In the genomic region with DNA sequence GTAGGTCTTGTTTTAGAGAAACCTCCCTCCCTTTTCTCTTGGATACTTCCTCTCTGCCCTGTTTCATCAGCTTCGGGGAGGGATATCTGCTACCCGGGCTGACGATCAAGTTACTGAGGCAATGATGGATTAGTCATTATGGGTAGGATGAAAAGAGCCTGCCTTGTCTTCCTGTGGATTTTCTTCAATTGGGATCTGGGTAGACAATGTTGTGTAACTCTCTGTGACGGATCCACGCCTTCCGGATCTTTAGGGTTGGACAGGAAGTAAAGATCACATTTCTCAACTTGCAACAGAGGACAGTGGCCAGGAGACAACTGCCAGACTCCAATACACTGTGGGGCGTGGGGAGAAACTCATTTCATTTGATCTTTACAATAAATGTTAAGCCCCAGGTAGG, we compare ENCODE assay signal across 1 cellular context.
TF ChIP-seq lines count a peak whose summit lies in the region.

No MANE protein-coding gene starts in this region.

TF ChIP-seq in HepG2, 621 proteins besides CTCF, POLR2A, EP300 and RAD21 (continued from another document and continues in another):
- TF ChIP-seq, protein P1, sequence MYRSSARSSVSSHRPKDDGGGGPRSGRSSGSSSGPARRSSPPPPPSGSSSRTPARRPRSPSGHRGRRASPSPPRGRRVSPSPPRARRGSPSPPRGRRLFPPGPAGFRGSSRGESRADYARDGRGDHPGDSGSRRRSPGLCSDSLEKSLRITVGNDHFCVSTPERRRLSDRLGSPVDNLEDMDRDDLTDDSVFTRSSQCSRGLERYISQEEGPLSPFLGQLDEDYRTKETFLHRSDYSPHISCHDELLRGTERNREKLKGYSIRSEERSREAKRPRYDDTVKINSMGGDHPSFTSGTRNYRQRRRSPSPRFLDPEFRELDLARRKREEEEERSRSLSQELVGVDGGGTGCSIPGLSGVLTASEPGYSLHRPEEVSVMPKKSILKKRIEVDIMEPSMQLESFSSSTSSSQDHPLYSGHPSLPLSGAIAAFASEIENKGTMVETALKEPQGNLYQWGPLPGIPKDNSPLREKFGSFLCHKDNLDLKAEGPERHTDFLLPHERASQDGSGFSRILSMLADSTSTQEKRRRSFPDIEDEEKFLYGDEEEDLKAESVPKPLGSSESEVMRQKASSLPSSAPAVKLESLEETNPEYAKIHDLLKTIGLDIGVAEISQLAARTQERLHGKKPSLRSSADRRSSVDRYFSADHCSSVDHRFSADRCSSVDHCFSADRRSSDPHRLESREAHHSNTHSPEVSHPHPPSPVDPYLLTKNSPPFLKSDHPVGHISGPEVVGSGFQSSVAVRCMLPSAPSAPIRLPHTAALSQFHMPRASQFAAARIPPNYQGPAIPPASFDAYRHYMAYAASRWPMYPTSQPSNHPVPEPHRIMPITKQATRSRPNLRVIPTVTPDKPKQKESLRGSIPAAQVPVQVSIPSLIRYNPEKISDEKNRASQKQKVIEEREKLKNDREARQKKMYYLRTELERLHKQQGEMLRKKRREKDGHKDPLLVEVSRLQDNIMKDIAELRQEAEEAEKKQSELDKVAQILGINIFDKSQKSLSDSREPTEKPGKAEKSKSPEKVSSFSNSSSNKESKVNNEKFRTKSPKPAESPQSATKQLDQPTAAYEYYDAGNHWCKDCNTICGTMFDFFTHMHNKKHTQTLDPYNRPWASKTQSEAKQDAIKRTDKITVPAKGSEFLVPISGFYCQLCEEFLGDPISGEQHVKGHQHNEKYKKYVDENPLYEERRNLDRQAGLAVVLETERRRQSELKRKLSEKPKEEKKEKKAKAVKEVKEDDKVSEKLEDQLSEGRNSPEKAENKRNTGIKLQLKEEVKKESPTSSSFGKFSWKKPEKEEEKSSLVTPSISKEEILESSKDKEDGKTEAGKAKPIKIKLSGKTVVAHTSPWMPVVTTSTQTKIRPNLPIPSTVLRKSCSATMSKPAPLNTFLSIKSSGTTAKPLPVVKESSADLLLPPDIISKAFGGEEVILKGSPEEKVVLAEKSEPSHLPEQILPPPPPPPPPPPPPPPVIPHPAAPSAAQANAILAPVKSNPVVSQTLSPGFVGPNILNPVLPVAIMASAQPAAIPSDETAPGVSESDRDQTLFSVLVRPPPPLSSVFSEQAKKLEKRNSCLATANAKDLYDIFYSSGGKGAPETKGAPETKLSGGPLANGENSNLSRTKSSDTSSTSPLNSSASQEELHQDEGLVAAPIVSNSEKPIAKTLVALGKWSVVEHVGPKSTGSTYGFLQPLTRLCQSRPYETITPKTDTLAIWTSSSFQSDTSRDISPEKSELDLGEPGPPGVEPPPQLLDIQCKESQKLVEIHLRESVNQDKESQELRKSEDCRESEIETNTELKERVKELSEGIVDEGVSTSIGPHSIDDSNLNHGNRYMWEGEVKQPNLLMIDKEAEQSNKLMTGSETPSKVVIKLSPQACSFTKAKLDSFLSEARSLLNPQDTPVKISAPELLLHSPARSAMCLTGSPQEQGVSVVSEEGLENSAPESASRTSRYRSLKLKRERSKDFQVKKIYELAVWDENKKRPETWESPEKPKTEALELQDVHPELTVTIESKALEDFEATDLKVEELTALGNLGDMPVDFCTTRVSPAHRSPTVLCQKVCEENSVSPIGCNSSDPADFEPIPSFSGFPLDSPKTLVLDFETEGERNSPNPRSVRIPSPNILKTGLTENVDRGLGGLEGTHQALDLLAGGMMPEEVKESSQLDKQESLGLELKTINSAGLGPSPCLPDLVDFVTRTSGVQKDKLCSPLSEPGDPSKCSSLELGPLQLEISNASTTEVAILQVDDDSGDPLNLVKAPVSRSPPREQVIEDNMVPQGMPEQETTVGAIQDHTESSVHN (CRISPR knock-in tag; IDR thresholded peaks at IDR 0.05): no peak
- TF ChIP-seq ZBTB3 (CRISPR knock-in tag; IDR thresholded peaks at IDR 0.05; ENCODE audit: borderline replicate concordance, low read depth) (no peak), ZNF709 (CRISPR knock-in tag; IDR thresholded peaks at IDR 0.05) (no peak), FOXP1 (IDR thresholded peaks at IDR 0.05) (no peak), FOXP1 (CRISPR knock-in tag; IDR thresholded peaks at IDR 0.05) (peak; percentile 15; the same call in 1 of the 2 replicates), AGO2 (optimal IDR thresholded peaks at IDR 0.05; ENCODE audit: low read depth, low read length) (no peak), ETV6 (CRISPR knock-in tag; conservative IDR thresholded peaks at IDR 0.05) (no peak), GTF3A (CRISPR knock-in tag; conservative IDR thresholded peaks at IDR 0.05) (no peak), PPARG (CRISPR knock-in tag; conservative IDR thresholded peaks at IDR 0.05) (no peak), YEATS2 (CRISPR knock-in tag; IDR thresholded peaks at IDR 0.05; ENCODE audit: borderline replicate concordance) (peak; percentile 58; the same call in 1 of the 2 replicates), FOXA1 (IDR thresholded peaks at IDR 0.05) (no peak), FOXA1 (CRISPR knock-in tag; IDR thresholded peaks at IDR 0.05) (peak; percentile 19; the same call in 1 of the 2 replicates), TOE1 (CRISPR knock-in tag; IDR thresholded peaks at IDR 0.05) (no peak), PHB2 (IDR thresholded peaks at IDR 0.05; ENCODE audit: partially characterized antibody) (no peak), TBX3 (IDR thresholded peaks at IDR 0.05; ENCODE audit: borderline replicate concordance) (no peak), ZKSCAN5 (CRISPR knock-in tag; IDR thresholded peaks at IDR 0.05) (no peak), SMARCE1 (IDR thresholded peaks at IDR 0.05; ENCODE audit: borderline replicate concordance) (no peak), CREB1 (IDR thresholded peaks at IDR 0.05) (no peak), CREB1 (CRISPR knock-in tag; IDR thresholded peaks at IDR 0.05) (peak; percentile 68; the same call in 1 of the 2 replicates), KDM1A (CRISPR knock-in tag; IDR thresholded peaks at IDR 0.05) (no peak), SATB2 (CRISPR knock-in tag; IDR thresholded peaks at IDR 0.05) (no peak), ZFP90 (CRISPR knock-in tag; IDR thresholded peaks at IDR 0.05; ENCODE audit: borderline replicate concordance) (no peak), ZFP82 (CRISPR knock-in tag; IDR thresholded peaks at IDR 0.05; ENCODE audit: borderline replicate concordance) (no peak), HOXA5 (CRISPR knock-in tag; IDR thresholded peaks at IDR 0.05) (no peak), ZNF598 (CRISPR knock-in tag; IDR thresholded peaks at IDR 0.05; ENCODE audit: borderline replicate concordance) (no peak), NPAS2 (CRISPR knock-in tag; IDR thresholded peaks at IDR 0.05; ENCODE audit: borderline replicate concordance) (no peak), ZNF10 (CRISPR knock-in tag; IDR thresholded peaks at IDR 0.05; ENCODE audit: borderline replicate concordance, low read depth) (no peak), PCBP2 (optimal IDR thresholded peaks at IDR 0.05; ENCODE audit: low read depth, low read length, poor library complexity, severe bottlenecking) (no peak), SOX5 (CRISPR knock-in tag; IDR thresholded peaks at IDR 0.05; ENCODE audit: borderline replicate concordance) (peak; percentile 30; the same call in 1 of the 2 replicates), ZNF550 (CRISPR knock-in tag; IDR thresholded peaks at IDR 0.05; ENCODE audit: borderline replicate concordance) (no peak), ZNF563 (CRISPR knock-in tag; IDR thresholded peaks at IDR 0.05) (no peak), GFI1 (CRISPR knock-in tag; IDR thresholded peaks at IDR 0.05; ENCODE audit: borderline replicate concordance) (no peak), PHF8 (CRISPR knock-in tag; IDR thresholded peaks at IDR 0.05) (no peak), FOXK2 (IDR thresholded peaks at IDR 0.05) (no peak), PHF21A (CRISPR knock-in tag; IDR thresholded peaks at IDR 0.05) (peak; percentile 59; the same call in 1 of the 2 replicates), BCL6 (CRISPR knock-in tag; IDR thresholded peaks at IDR 0.05) (0 out of 2 replicates have a peak, but pooled peaks have one; percentile 15), NFATC3 (CRISPR knock-in tag; IDR thresholded peaks at IDR 0.05) (no peak), SETDB1 (CRISPR knock-in tag; IDR thresholded peaks at IDR 0.05; ENCODE audit: borderline replicate concordance) (no peak), SNRNP70 (IDR thresholded peaks at IDR 0.05; ENCODE audit: low read depth, low read length) (no peak), REL (CRISPR knock-in tag; conservative IDR thresholded peaks at IDR 0.05) (no peak), ZNF737 (CRISPR knock-in tag; IDR thresholded peaks at IDR 0.05; ENCODE audit: borderline replicate concordance) (no peak), HMG20B (CRISPR knock-in tag; conservative IDR thresholded peaks at IDR 0.05) (no peak)
- TF ChIP-seq, protein P2, sequence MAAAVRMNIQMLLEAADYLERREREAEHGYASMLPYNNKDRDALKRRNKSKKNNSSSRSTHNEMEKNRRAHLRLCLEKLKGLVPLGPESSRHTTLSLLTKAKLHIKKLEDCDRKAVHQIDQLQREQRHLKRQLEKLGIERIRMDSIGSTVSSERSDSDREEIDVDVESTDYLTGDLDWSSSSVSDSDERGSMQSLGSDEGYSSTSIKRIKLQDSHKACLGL (CRISPR knock-in tag; IDR thresholded peaks at IDR 0.05): no peak
- TF ChIP-seq, protein P3, sequence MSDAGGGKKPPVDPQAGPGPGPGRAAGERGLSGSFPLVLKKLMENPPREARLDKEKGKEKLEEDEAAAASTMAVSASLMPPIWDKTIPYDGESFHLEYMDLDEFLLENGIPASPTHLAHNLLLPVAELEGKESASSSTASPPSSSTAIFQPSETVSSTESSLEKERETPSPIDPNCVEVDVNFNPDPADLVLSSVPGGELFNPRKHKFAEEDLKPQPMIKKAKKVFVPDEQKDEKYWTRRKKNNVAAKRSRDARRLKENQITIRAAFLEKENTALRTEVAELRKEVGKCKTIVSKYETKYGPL (CRISPR knock-in tag; IDR thresholded peaks at IDR 0.05): peak; percentile 94
- TF ChIP-seq, protein P4, sequence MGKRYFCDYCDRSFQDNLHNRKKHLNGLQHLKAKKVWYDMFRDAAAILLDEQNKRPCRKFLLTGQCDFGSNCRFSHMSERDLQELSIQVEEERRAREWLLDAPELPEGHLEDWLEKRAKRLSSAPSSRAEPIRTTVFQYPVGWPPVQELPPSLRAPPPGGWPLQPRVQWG (CRISPR knock-in tag; IDR thresholded peaks at IDR 0.05; ENCODE audit: borderline replicate concordance, low read depth): no peak
- TF ChIP-seq, protein P5, sequence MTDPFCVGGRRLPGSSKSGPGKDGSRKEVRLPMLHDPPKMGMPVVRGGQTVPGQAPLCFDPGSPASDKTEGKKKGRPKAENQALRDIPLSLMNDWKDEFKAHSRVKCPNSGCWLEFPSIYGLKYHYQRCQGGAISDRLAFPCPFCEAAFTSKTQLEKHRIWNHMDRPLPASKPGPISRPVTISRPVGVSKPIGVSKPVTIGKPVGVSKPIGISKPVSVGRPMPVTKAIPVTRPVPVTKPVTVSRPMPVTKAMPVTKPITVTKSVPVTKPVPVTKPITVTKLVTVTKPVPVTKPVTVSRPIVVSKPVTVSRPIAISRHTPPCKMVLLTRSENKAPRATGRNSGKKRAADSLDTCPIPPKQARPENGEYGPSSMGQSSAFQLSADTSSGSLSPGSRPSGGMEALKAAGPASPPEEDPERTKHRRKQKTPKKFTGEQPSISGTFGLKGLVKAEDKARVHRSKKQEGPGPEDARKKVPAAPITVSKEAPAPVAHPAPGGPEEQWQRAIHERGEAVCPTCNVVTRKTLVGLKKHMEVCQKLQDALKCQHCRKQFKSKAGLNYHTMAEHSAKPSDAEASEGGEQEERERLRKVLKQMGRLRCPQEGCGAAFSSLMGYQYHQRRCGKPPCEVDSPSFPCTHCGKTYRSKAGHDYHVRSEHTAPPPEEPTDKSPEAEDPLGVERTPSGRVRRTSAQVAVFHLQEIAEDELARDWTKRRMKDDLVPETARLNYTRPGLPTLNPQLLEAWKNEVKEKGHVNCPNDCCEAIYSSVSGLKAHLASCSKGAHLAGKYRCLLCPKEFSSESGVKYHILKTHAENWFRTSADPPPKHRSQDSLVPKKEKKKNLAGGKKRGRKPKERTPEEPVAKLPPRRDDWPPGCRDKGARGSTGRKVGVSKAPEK (CRISPR knock-in tag; IDR thresholded peaks at IDR 0.05; ENCODE audit: borderline replicate concordance): no peak
- TF ChIP-seq, protein P6, sequence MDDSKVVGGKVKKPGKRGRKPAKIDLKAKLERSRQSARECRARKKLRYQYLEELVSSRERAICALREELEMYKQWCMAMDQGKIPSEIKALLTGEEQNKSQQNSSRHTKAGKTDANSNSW (CRISPR knock-in tag; IDR thresholded peaks at IDR 0.05; ENCODE audit: borderline replicate concordance): no peak
- TF ChIP-seq, protein P7, sequence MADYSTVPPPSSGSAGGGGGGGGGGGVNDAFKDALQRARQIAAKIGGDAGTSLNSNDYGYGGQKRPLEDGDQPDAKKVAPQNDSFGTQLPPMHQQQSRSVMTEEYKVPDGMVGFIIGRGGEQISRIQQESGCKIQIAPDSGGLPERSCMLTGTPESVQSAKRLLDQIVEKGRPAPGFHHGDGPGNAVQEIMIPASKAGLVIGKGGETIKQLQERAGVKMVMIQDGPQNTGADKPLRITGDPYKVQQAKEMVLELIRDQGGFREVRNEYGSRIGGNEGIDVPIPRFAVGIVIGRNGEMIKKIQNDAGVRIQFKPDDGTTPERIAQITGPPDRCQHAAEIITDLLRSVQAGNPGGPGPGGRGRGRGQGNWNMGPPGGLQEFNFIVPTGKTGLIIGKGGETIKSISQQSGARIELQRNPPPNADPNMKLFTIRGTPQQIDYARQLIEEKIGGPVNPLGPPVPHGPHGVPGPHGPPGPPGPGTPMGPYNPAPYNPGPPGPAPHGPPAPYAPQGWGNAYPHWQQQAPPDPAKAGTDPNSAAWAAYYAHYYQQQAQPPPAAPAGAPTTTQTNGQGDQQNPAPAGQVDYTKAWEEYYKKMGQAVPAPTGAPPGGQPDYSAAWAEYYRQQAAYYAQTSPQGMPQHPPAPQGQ (CRISPR knock-in tag; IDR thresholded peaks at IDR 0.05; ENCODE audit: borderline replicate concordance): no peak
- TF ChIP-seq, protein P8, sequence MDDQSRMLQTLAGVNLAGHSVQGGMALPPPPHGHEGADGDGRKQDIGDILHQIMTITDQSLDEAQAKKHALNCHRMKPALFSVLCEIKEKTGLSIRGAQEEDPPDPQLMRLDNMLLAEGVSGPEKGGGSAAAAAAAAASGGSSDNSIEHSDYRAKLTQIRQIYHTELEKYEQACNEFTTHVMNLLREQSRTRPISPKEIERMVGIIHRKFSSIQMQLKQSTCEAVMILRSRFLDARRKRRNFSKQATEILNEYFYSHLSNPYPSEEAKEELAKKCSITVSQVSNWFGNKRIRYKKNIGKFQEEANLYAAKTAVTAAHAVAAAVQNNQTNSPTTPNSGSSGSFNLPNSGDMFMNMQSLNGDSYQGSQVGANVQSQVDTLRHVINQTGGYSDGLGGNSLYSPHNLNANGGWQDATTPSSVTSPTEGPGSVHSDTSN (CRISPR knock-in tag; IDR thresholded peaks at IDR 0.05; ENCODE audit: borderline replicate concordance): no peak
- TF ChIP-seq, protein P9, sequence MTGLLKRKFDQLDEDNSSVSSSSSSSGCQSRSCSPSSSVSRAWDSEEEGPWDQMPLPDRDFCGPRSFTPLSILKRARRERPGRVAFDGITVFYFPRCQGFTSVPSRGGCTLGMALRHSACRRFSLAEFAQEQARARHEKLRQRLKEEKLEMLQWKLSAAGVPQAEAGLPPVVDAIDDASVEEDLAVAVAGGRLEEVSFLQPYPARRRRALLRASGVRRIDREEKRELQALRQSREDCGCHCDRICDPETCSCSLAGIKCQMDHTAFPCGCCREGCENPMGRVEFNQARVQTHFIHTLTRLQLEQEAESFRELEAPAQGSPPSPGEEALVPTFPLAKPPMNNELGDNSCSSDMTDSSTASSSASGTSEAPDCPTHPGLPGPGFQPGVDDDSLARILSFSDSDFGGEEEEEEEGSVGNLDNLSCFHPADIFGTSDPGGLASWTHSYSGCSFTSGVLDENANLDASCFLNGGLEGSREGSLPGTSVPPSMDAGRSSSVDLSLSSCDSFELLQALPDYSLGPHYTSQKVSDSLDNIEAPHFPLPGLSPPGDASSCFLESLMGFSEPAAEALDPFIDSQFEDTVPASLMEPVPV (CRISPR knock-in tag; IDR thresholded peaks at IDR 0.05): no peak
